10 cellular contexts compared by ENCODE assay signal in genomic region chr20:33169176-33169794, GRCh38. TPM values are rescaled to one million over a fixed set of nuclear protein-coding genes. Genes with fewer than 3 reads are reported as not detected.
DNase-seq lines count a peak whose midpoint lies in the region; TF ChIP-seq lines count a peak whose summit lies in the region.
"Had no signal": no experiment of that assay in that cellular context is flagged by ENCODE, and none has a peak within 500 bp of the region (broad histone marks: within the 10 kb centered on the region; RNA-seq: fewer than 3 reads in every experiment).

No MANE protein-coding gene starts in this region.

- H3K27ac Mint-ChIP-seq in CD14-positive monocyte (no peak overlapping the region), mesothelial cell of epicardium (no peak overlapping the region), immature natural killer cell (no peak overlapping the region)
- no peak overlapping the region for H3K27ac Mint-ChIP-seq in activated naive CD4-positive, alpha-beta T cell treated with anti-CD3 and anti-CD28 coated beads for 36 hours
- H3K27ac Mint-ChIP-seq: activated naive CD8-positive, alpha-beta T cell had no signal

- TF ChIP-seq POLR2A in thyroid gland (IDR thresholded peaks at IDR 0.05): no peak

- peak; percentile 76 for TF ChIP-seq CTCF in CD14-positive monocyte (IDR thresholded peaks at IDR 0.05)
- TF ChIP-seq CTCF in mesothelial cell of epicardium (IDR thresholded peaks at IDR 0.05; ENCODE audit: unreplicated experiment): peak; percentile 82
- peak in 1 of 6 experiments; percentile 19 for TF ChIP-seq CTCF in thyroid gland (IDR thresholded peaks at IDR 0.05)

- CTCF ChIA-PET in activated naive CD4-positive, alpha-beta T cell treated with anti-CD3 and anti-CD28 coated beads for 36 hours (lab: Charles Lee): interaction anchor here (0.8 to 1.2 kb wide), 3 partner anchors 45 to 131 kb away, joined by 3 to 4 read pairs (median 3); no protein-coding TSS in a partner anchor

- H3K9me3 ChIP-seq in thyroid gland: no peaks in the 10 kb centered on the region

- H3K27me3 Mint-ChIP-seq in CD14-positive monocyte (ENCODE audit: low read depth in 3 of 3): peaks cover 0 to 10% (median 1%) of the 10 kb centered on the region in 3 donors
- peaks cover 4% of the 10 kb centered on the region for H3K27me3 Mint-ChIP-seq in activated naive CD4-positive, alpha-beta T cell treated with anti-CD3 and anti-CD28 coated beads for 36 hours (ENCODE audit: low read depth)
- peaks cover 11% of the 10 kb centered on the region for H3K27me3 Mint-ChIP-seq in mesothelial cell of epicardium (ENCODE audit: low read depth)
- peaks cover 0 to 17% (median 8%) of the 10 kb centered on the region in 3 donors for H3K27me3 Mint-ChIP-seq in immature natural killer cell (ENCODE audit: low read depth in 3 of 3)

- H3K27me3 ChIP-seq in H7 (ENCODE audit: control insufficient read depth, insufficient read depth, low read length) (no peaks in the 10 kb centered on the region), thyroid gland (no peaks in the 10 kb centered on the region)
- H3K27me3 ChIP-seq: Peyer's patch had no signal

- H3K9me3 Mint-ChIP-seq in CD14-positive monocyte (peaks cover 3 to 21% (median 12%) of the 10 kb centered on the region in 7 donors), mesothelial cell of epicardium (peaks cover 29% of the 10 kb centered on the region), immature natural killer cell (peaks cover 3 to 23% (median 10%) of the 10 kb centered on the region in 6 donors)
- H3K9me3 Mint-ChIP-seq in activated naive CD4-positive, alpha-beta T cell treated with anti-CD3 and anti-CD28 coated beads for 36 hours: peaks cover 20% of the 10 kb centered on the region

- DNase-seq in CD14-positive monocyte (ENCODE audit: low spot score) (no peak), H7 (peak; percentile 63), mesothelial cell of epicardium (ENCODE audit: low spot score in 2 of 2, unreplicated experiment in 2 of 2) (no peak), thyroid gland (no peak), immature natural killer cell (no peak), SHP77 treated with DMSO at 0.1 percent for 48 hours (lab: John Stamatoyannopoulos, UW) (no peak), COLO829 (ENCODE audit: low spot score) (no peak)
- peak; percentile 55 for DNase-seq in activated naive CD4-positive, alpha-beta T cell treated with anti-CD3 and anti-CD28 coated beads for 36 hours
- DNase-seq: Peyer's patch had no signal

- H3K4me3 ChIP-seq in H7 (ENCODE audit: insufficient read depth, low read depth, low read length): no peak overlapping the region
- no peak overlapping the region for H3K4me3 ChIP-seq in thyroid gland (replicated peaks in 1 of 3)
- H3K4me3 ChIP-seq: Peyer's patch had no signal

- H3K36me3 ChIP-seq in H7 (replicated peaks; ENCODE audit: control insufficient read depth, insufficient read depth, low read length): no peaks in the 10 kb centered on the region
- H3K36me3 ChIP-seq in thyroid gland: no peaks in the 10 kb centered on the region
- H3K36me3 ChIP-seq: Peyer's patch had no signal

- H3K4me3 Mint-ChIP-seq in CD14-positive monocyte: no peak overlapping the region
- no peak overlapping the region for H3K4me3 Mint-ChIP-seq in activated naive CD4-positive, alpha-beta T cell treated with anti-CD3 and anti-CD28 coated beads for 36 hours
- H3K4me3 Mint-ChIP-seq in mesothelial cell of epicardium: no peak overlapping the region
- H3K4me3 Mint-ChIP-seq in immature natural killer cell: no peak overlapping the region
- H3K4me3 Mint-ChIP-seq: activated naive CD8-positive, alpha-beta T cell had no signal

- 54 to 58% methylated on average over 8 of the region's 8 CpGs for WGBS in thyroid gland, 2 donors

- peaks cover 0 to 5% of the 10 kb centered on the region in 2 donors for H3K4me1 ChIP-seq in thyroid gland
- H3K4me1 ChIP-seq: Peyer's patch had no signal

- no peak overlapping the region for H3K27ac ChIP-seq in thyroid gland
- H3K27ac ChIP-seq: Peyer's patch had no signal

- intact Hi-C loops in CD14-positive monocyte (cut with micrococcal nuclease) (no loop called here), thyroid gland (cut with DNase I) (no loop called here)
- intact Hi-C loops in activated naive CD4-positive, alpha-beta T cell treated with anti-CD3 and anti-CD28 coated beads for 36 hours (cut with micrococcal nuclease): no loop called here

- no peaks in the 10 kb centered on the region for H3K36me3 Mint-ChIP-seq in CD14-positive monocyte
- no peaks in the 10 kb centered on the region for H3K36me3 Mint-ChIP-seq in activated naive CD4-positive, alpha-beta T cell treated with anti-CD3 and anti-CD28 coated beads for 36 hours (ENCODE audit: low read depth)
- no peaks in the 10 kb centered on the region for H3K36me3 Mint-ChIP-seq in mesothelial cell of epicardium
- peaks cover 0 to 8% (median 4%) of the 10 kb centered on the region in 3 donors for H3K36me3 Mint-ChIP-seq in immature natural killer cell
- H3K36me3 Mint-ChIP-seq: activated naive CD8-positive, alpha-beta T cell had no signal

- H3K4me1 Mint-ChIP-seq in CD14-positive monocyte (no peaks in the 10 kb centered on the region), mesothelial cell of epicardium (peaks cover 4% of the 10 kb centered on the region), immature natural killer cell (no peaks in the 10 kb centered on the region)
- H3K4me1 Mint-ChIP-seq in activated naive CD4-positive, alpha-beta T cell treated with anti-CD3 and anti-CD28 coated beads for 36 hours (ENCODE audit: low read depth): no peaks in the 10 kb centered on the region

RNA-seq across cellular contexts. Expression of gene BPIFA2, which starts 1.3 kb away (rescaled TPM):
- polyA plus RNA-seq in CD14-positive monocyte: not detected
- not detected in 2 replicates for total RNA-seq in H7 (2014; rRNA removed; shearing (Covaris generic))
- not detected for total RNA-seq in activated naive CD4-positive, alpha-beta T cell treated with anti-CD3 and anti-CD28 coated beads for 36 hours
- not detected in 3 replicates for total RNA-seq in mesothelial cell of epicardium
- not detected for total RNA-seq in thyroid gland
- not detected for polyA plus RNA-seq in immature natural killer cell
- total RNA-seq: Peyer's patch had no signal

RNA-seq across cellular contexts. Expression of gene BPIFA3, which starts 47.9 kb away (rescaled TPM):
- not detected for polyA plus RNA-seq in CD14-positive monocyte
- total RNA-seq in H7 (2014; rRNA removed; shearing (Covaris generic)): not detected in 2 replicates
- not detected for total RNA-seq in activated naive CD4-positive, alpha-beta T cell treated with anti-CD3 and anti-CD28 coated beads for 36 hours
- total RNA-seq in mesothelial cell of epicardium: not detected in 3 replicates
- total RNA-seq in thyroid gland: not detected
- not detected for polyA plus RNA-seq in immature natural killer cell
- total RNA-seq: Peyer's patch had no signal

Comparison
In these comparisons a context has a peak if more than half of its experiments do, and no peak if none do; other contexts are left out.
1. DNase-seq: peak in H7 (single experiment) and activated naive CD4-positive, alpha-beta T cell treated with anti-CD3 and anti-CD28 coated beads for 36 hours (single experiment); none in CD14-positive monocyte (single experiment), mesothelial cell of epicardium (0 of 2), thyroid gland (0 of 2), immature natural killer cell (0 of 3), SHP77 treated with DMSO at 0.1 percent for 48 hours (single experiment) and COLO829 (single experiment).